In the genomic region with DNA sequence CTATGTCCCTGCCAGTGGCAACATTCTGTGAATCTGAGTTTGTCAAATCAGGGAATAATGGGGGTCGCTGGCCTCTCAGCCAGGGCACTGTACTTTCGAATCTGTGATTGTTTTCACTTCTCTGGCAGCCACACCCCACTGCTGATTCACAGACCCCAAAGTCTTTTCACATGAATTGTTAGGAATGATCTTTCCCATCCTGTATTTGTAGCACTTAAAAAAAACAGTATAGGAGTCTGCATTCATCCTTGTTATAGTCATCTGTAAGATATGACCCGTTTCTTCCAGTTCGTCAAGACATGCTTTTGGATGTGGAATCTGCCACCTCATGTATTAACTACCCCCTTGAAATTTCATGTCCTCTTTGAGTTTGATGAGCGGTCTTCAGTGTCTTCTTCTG, we compare ENCODE assay signal across 1 cellular context.
TF ChIP-seq lines count a peak whose summit lies in the region.

No MANE protein-coding gene starts in this region.

TF ChIP-seq in GM12878, 131 proteins besides CTCF, POLR2A, EP300 and RAD21 (continued from another document):
- TF ChIP-seq ZZZ3 (IDR thresholded peaks at IDR 0.05; ENCODE audit: control insufficient read depth, insufficient read length, low read depth) = no peak
